Comparison of ENCODE assay signal across 20 cellular contexts in genomic region chr5:179158556-179158955, GRCh38.
A peak's percentile ranks its signal among the peaks of the same experiment; 100 is the strongest.
DNase-seq lines count a peak whose midpoint lies in the region; ATAC-seq and TF ChIP-seq lines count a peak whose summit lies in the region.
"Had no signal": no experiment of that assay in that cellular context is flagged by ENCODE, and none has a peak within 500 bp of the region (broad histone marks: within the 10 kb centered on the region; RNA-seq: fewer than 3 reads in every experiment).

No MANE protein-coding gene starts in this region.

- no peak overlapping the region for H4K5ac ChIP-seq in IMR-90 (ENCODE audit: low read depth, low read length)

- no peak overlapping the region for H2BK120ac ChIP-seq in IMR-90 (ENCODE audit: low read depth, low read length)

- peaks cover 3% of the 10 kb centered on the region; the same call in 1 of the 2 replicates for H3K9me1 ChIP-seq in IMR-90 (ENCODE audit: insufficient read depth, low read length)

- H3K36me3 ChIP-seq in IMR-90 (ENCODE audit: control insufficient read depth, insufficient read depth, low read length) (peaks cover 22% of the 10 kb centered on the region), lower lobe of right lung (no peaks in the 10 kb centered on the region), spleen (peaks cover 0 to 68% (median 0%) of the 10 kb centered on the region in 6 donors), MG63 (peaks cover 93% of the 10 kb centered on the region)
- H3K36me3 ChIP-seq: BE2C had no signal

- CTCF ChIA-PET in IMR-90 (lab: Yijun Ruan, JAX), result interaction anchor here (0.6 kb wide), 1 partner anchor 558 kb away, joined by 5 read pairs; no protein-coding TSS in a partner anchor

- no peak overlapping the region for H2AK5ac ChIP-seq in IMR-90 (ENCODE audit: low read depth, low read length)

- H3K4ac ChIP-seq in IMR-90 (ENCODE audit: low read depth, low read length), result no peak overlapping the region

- H3K56ac ChIP-seq in IMR-90 (ENCODE audit: extremely low read depth, insufficient read depth, low read length), result no peak overlapping the region

- intact Hi-C loops in IMR-90 (cut with micrococcal nuclease) (no loop called here), lower lobe of right lung (cut with DNase I) (no loop called here), spleen (cut with DNase I; ENCODE audit: low total_unique reads) (no loop called here)

- H3K9me3 ChIP-seq in IMR-90 (ENCODE audit: control insufficient read depth, insufficient read depth, low read length), result no peaks in the 10 kb centered on the region; the same call in 1 of the 2 replicates
- no peaks in the 10 kb centered on the region for H3K9me3 ChIP-seq in lower lobe of right lung
- peaks cover 0 to 30% (median 10%) of the 10 kb centered on the region in 8 donors for H3K9me3 ChIP-seq in spleen
- peaks cover 5% of the 10 kb centered on the region for H3K9me3 ChIP-seq in MG63
- H3K9me3 ChIP-seq: Caco-2 had no signal

- no peak overlapping the region for H2BK5ac ChIP-seq in IMR-90 (ENCODE audit: low read depth, low read length, poor library complexity, severe bottlenecking)

- no peak overlapping the region for H3K23ac ChIP-seq in IMR-90 (ENCODE audit: low read depth, low read length)

- H2BK20ac ChIP-seq in IMR-90 (ENCODE audit: low read depth, low read length), result no peak overlapping the region

- H3K18ac ChIP-seq in IMR-90 (ENCODE audit: low read depth, low read length), result no peak overlapping the region

- H3K4me2 ChIP-seq in IMR-90 (ENCODE audit: low read depth, low read length), result no peak overlapping the region

- BruUV-seq in IMR-90 (replicated peaks; lab: Mats Ljungman, UMichigan), result no TSS peak

- in situ Hi-C loops in IMR-90 (cut with MboI; ENCODE audit: low sequenced_read_pairs), result no loop called here

- no peak overlapping the region for H3K4me3 ChIP-seq in IMR-90 (ENCODE audit: insufficient read depth, low read depth, low read length)
- H3K4me3 ChIP-seq in lower lobe of right lung, result no peak overlapping the region
- H3K4me3 ChIP-seq in spleen, result no peak overlapping the region
- H3K4me3 ChIP-seq in MG63, result no peak overlapping the region

- H3K4me1 ChIP-seq in IMR-90 (ENCODE audit: control insufficient read depth, insufficient read depth, low read length) (no peaks in the 10 kb centered on the region), lower lobe of right lung (no peaks in the 10 kb centered on the region), spleen (no peaks in the 10 kb centered on the region)
- H3K4me1 ChIP-seq: BE2C, Caco-2 had no signal

- H3K14ac ChIP-seq in IMR-90 (replicated peaks; ENCODE audit: low read depth, low read length), result no peak overlapping the region

- H3K27ac ChIP-seq in IMR-90 (ENCODE audit: insufficient read depth, low read length) (no peak overlapping the region), lower lobe of right lung (no peak overlapping the region), spleen (no peak overlapping the region)
- H3K27ac ChIP-seq: HL-60 had no signal

- TF ChIP-seq POLR2A in IMR-90 (IDR thresholded peaks at IDR 0.05; ENCODE audit: low read depth, low read length) (no peak), spleen (IDR thresholded peaks at IDR 0.05) (no peak)

- peaks cover 0 to 4% of the 10 kb centered on the region in 2 experiments; a peak in 1 of 4 replicates for H3K79me1 ChIP-seq in IMR-90 (ENCODE audit: low read depth in 1 of 2, low read length in 2 of 2)

- no peaks in the 10 kb centered on the region for H4K20me1 ChIP-seq in IMR-90 (ENCODE audit: insufficient read depth, low read length)

- peak overlapping the region; percentile 51 for H2AFZ ChIP-seq in IMR-90 (replicated peaks; ENCODE audit: low read length, poor library complexity)

- 100% methylated on average over 3 of the region's 14 CpGs; no CpG with 5 or more reads in 1 of the 2 experiments for WGBS in IMR-90 (ENCODE audit: extremely low coverage in 2 of 2, insufficient read length in 1 of 2), 2 experiments
- WGBS in spleen, 5 donors, result 87 to 97% (median 94%) methylated on average over 14 of the region's 14 CpGs

- no peak overlapping the region for H2BK15ac ChIP-seq in IMR-90 (ENCODE audit: low read depth, low read length)

- no peak overlapping the region for H4K91ac ChIP-seq in IMR-90 (ENCODE audit: insufficient read depth, low read depth, low read length)

- dilution Hi-C loops in IMR-90 (cut with HindIII; ENCODE audit: low sequenced_read_pairs, unreplicated experiment), result no loop called here

- peak; percentile 13 for DNase-seq in activated effector memory CD4-positive, alpha-beta T cell treated with anti-CD3 and anti-CD28 coated beads, Interleukin-2, amount 50 U/mL, for 16 hours
- no peak for DNase-seq in activated effector memory CD4-positive, alpha-beta T cell treated with Interleukin-2 at 50 U/mL for 16 hours
- DNase-seq in IMR-90 (no peak), lower lobe of right lung (peak; percentile 20), spleen (peak; percentile 38), MG63 (no peak), GM20000 (ENCODE audit: low spot score) (no peak)
- DNase-seq: BE2C, H7, Kasumi-1, MM.1S, NCI-H1105, NCI-H187, NCI-H2107, NCI-H510A, NCI-H748 treated with DMSO at 0.1 percent for 48 hours, SHP77 had no signal

- ATAC-seq in IMR-90 (ENCODE audit: low read depth) (no peak), lower lobe of right lung (no peak), GM19328 (IDR thresholded peaks at IDR 0.05; ENCODE audit: unreplicated experiment) (no peak)

- POLR2A ChIA-PET in IMR-90 (lab: Charles Lee; ENCODE audit: unreplicated experiment), result no interaction called here

- TF ChIP-seq RAD21 in IMR-90 (IDR thresholded peaks at IDR 0.05; ENCODE audit: low read length), result no peak

- TF ChIP-seq CTCF in IMR-90 (conservative IDR thresholded peaks at IDR 0.05; ENCODE audit: low read depth, low read length) (no peak), lower lobe of right lung (IDR thresholded peaks at IDR 0.05) (no peak), spleen (IDR thresholded peaks at IDR 0.05 in 8 of 11, conservative IDR thresholded peaks at IDR 0.05 in 3 of 11) (no peak), GM20000 (IDR thresholded peaks at IDR 0.05; ENCODE audit: extremely low read depth, missing control alignments) (no peak)

- no peak overlapping the region for H4K8ac ChIP-seq in IMR-90 (ENCODE audit: low read depth in 2 of 2, low read length in 2 of 2)

- no peak overlapping the region for H2AK9ac ChIP-seq in IMR-90 (replicated peaks; ENCODE audit: low read depth, low read length, poor library complexity)

- H3K27me3 ChIP-seq in IMR-90 (ENCODE audit: control insufficient read depth, insufficient read depth, low read length) (no peaks in the 10 kb centered on the region), lower lobe of right lung (ENCODE audit: low read depth) (no peaks in the 10 kb centered on the region), spleen (replicated peaks in 1 of 7) (no peaks in the 10 kb centered on the region), MG63 (no peaks in the 10 kb centered on the region; the same call in 1 of the 2 replicates)
- H3K27me3 ChIP-seq: BE2C had no signal

- no peak overlapping the region for H3K9ac ChIP-seq in IMR-90 (ENCODE audit: low read depth, low read length)

TF ChIP-seq in IMR-90, 13 proteins besides CTCF, POLR2A, EP300 and RAD21:
- TF ChIP-seq RFX5 (IDR thresholded peaks at IDR 0.05; ENCODE audit: low read depth, low read length) (no peak), CHD1 (IDR thresholded peaks at IDR 0.05; ENCODE audit: low read depth, low read length) (no peak), MXI1 (IDR thresholded peaks at IDR 0.05; ENCODE audit: borderline replicate concordance, low read depth, low read length) (no peak), MAFK (IDR thresholded peaks at IDR 0.05; ENCODE audit: low read depth, low read length) (no peak), FOS (IDR thresholded peaks at IDR 0.05; ENCODE audit: low read depth, low read length) (no peak), NFE2L2 (IDR thresholded peaks at IDR 0.05; ENCODE audit: low read depth, low read length) (no peak), RCOR1 (IDR thresholded peaks at IDR 0.05; ENCODE audit: insufficient replicate concordance, low read length) (no peak), MAZ (IDR thresholded peaks at IDR 0.05; ENCODE audit: borderline replicate concordance, low read depth, low read length) (no peak), BHLHE40 (IDR thresholded peaks at IDR 0.05; ENCODE audit: low read depth, low read length) (no peak), CEBPB (IDR thresholded peaks at IDR 0.05; ENCODE audit: low read depth, low read length) (no peak), USF2 (IDR thresholded peaks at IDR 0.05; ENCODE audit: low read depth, low read length) (no peak), SMC3 (IDR thresholded peaks at IDR 0.05; ENCODE audit: low read depth, low read length) (no peak)
- TF ChIP-seq, protein P1, sequence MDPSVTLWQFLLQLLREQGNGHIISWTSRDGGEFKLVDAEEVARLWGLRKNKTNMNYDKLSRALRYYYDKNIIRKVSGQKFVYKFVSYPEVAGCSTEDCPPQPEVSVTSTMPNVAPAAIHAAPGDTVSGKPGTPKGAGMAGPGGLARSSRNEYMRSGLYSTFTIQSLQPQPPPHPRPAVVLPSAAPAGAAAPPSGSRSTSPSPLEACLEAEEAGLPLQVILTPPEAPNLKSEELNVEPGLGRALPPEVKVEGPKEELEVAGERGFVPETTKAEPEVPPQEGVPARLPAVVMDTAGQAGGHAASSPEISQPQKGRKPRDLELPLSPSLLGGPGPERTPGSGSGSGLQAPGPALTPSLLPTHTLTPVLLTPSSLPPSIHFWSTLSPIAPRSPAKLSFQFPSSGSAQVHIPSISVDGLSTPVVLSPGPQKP (IDR thresholded peaks at IDR 0.05; ENCODE audit: borderline replicate concordance, low read depth, low read length), result no peak

Comparison
In these comparisons a context has a peak if more than half of its experiments do, and no peak if none do; other contexts are left out.
1. DNase-seq: peak in activated effector memory CD4-positive, alpha-beta T cell treated with anti-CD3 and anti-CD28 coated beads, Interleukin-2, amount 50 U/mL, for 16 hours (single experiment), lower lobe of right lung (single experiment) and spleen (single experiment); none in activated effector memory CD4-positive, alpha-beta T cell treated with Interleukin-2 at 50 U/mL for 16 hours (single experiment), IMR-90 (single experiment), MG63 (single experiment) and GM20000 (single experiment).